4 cellular contexts compared by ENCODE assay signal in the genomic region with DNA sequence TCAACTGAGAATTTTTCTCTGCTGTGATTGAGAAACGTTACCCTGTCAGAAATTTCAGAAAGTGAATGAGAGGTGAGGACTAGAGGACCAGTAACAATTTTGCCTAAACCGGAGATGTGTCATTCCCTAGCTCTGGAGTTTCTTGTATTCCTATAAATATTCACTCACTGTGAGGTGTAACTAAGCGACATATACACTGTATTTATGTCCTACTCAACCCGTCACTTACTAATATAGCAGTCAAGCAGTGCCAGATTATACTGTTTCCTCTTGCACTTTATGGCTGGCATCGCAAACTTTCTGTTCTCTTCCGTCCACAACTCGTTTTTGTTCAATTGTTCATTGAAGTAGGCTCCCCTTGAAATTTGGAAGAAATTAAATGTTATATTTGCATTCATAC.
"Had no signal": no experiment of that assay in that cellular context is flagged by ENCODE, and none has a peak within 500 bp of the region (broad histone marks: within the 10 kb centered on the region; RNA-seq: fewer than 3 reads in every experiment).

No MANE protein-coding gene starts in this region.

- H3K4me3 ChIP-seq: K562 had no signal

- ATAC-seq: HepG2, K562 had no signal

- H3K4me2 ChIP-seq: KMS-11 had no signal

- H3K27ac ChIP-seq: HL-60, KMS-11 had no signal

- H3K9ac ChIP-seq: KMS-11 had no signal
